9 cellular contexts compared by ENCODE assay signal in the genomic region with DNA sequence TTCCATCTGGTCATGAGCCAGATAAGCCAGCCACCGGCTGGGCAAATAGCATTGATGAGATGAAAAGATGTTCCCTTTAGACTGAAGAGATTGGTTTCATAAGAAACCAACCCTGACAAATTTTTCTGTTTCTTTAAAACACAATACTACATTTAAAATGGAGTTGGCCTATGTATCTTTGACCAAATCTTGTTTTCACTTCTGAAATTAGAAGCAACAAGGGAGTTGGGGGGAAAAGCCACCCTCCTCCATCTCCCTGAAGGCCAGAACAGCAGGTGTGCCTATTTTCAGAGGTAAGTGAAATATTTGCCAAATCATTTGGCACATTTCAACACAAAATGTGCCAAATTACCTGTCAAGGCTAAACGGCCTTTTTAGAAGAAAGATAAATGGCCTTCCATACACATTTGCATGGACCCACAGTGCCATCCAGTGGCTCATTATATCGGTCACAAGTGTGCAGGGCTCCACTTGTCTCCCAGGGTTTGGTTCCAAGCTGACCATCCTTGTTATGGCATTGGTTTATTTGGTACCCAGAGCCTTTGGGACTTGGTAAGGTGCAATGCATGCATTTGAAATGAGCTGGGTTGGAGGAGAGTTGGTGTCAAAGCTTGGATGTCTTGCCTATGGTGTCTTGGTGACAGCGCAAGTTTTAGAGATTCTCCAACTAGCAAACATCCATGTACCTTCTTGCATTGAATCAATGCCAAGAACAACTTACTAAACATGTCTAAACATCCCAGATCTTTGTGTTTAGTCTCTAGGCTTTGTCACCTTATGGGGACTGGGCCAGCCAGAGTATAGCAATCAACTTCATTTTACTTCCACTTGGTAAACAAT.
DNase-seq lines count a peak whose midpoint lies in the region; ATAC-seq and TF ChIP-seq lines count a peak whose summit lies in the region.
"Had no signal": no experiment of that assay in that cellular context is flagged by ENCODE, and none has a peak within 500 bp of the region (broad histone marks: within the 10 kb centered on the region; RNA-seq: fewer than 3 reads in every experiment).

No MANE protein-coding gene starts in this region.

- TF ChIP-seq POLR2A in right lobe of liver (IDR thresholded peaks at IDR 0.05) (no peak), uterus (IDR thresholded peaks at IDR 0.05) (no peak)

- H3K4me1 ChIP-seq in right lobe of liver (peaks cover 0 to 4% (median 0%) of the 10 kb centered on the region in 4 donors), uterus (no peaks in the 10 kb centered on the region)

- TF ChIP-seq CTCF in right lobe of liver (IDR thresholded peaks at IDR 0.05) (peak; percentile 71 to 86 (median 82)), uterus (IDR thresholded peaks at IDR 0.05) (peak in 3 of 4 experiments; percentile 14 to 30 (median 16)), omental fat pad (IDR thresholded peaks at IDR 0.05) (no peak)

- H3K36me3 ChIP-seq in right lobe of liver = no peaks in the 10 kb centered on the region
- H3K36me3 ChIP-seq in uterus = no peaks in the 10 kb centered on the region

- 32% methylated on average over 4 of the region's 4 CpGs for WGBS in right lobe of liver (ENCODE audit: insufficient coverage, low coverage, low lambda C conversion rate, missing lambda C conversion rate)

- H3K27ac ChIP-seq in right lobe of liver (no peak overlapping the region), uterus (no peak overlapping the region)

- intact Hi-C loops in right lobe of liver (cut with DNase I) = no loop called here
- intact Hi-C loops in uterus (cut with DNase I; ENCODE audit: low total_unique reads) = no loop called here

- H3K9me3 ChIP-seq in right lobe of liver = no peaks in the 10 kb centered on the region
- no peaks in the 10 kb centered on the region for H3K9me3 ChIP-seq in uterus

- H3K4me3 ChIP-seq in right lobe of liver = no peak overlapping the region
- no peak overlapping the region for H3K4me3 ChIP-seq in uterus

- H3K27me3 ChIP-seq in right lobe of liver (no peaks in the 10 kb centered on the region), uterus (no peaks in the 10 kb centered on the region)

- ATAC-seq in HG03442 (IDR thresholded peaks at IDR 0.05; ENCODE audit: unreplicated experiment) (peak; percentile 61), right lobe of liver (peak; percentile 85 to 99 (median 95)), omental fat pad (ENCODE audit: low FRiP score) (no peak)

- DNase-seq in activated T-cell treated with anti-CD3 and anti-CD28 coated beads for 48 hours (ENCODE audit: low read depth) (peak; percentile 6), NCI-H748 (lab: John Stamatoyannopoulos, UW; ENCODE audit: unreplicated experiment) (peak; percentile 79), cerebellum (ENCODE audit: low spot score) (peak; percentile 72), right lobe of liver (peak in 2 of 3 donors; percentile 37 to 64), uterus (no peak), omental fat pad (ENCODE audit: low spot score) (no peak)
- DNase-seq in activated T-cell treated with anti-CD3 and anti-CD28 coated beads, Interleukin-2, amount 50 U/mL, for 1 hour = no peak
- DNase-seq: activated naive CD8-positive, alpha-beta T cell treated with anti-CD3 and anti-CD28 coated beads, Interleukin-2, amount 10 ng/mL, durations not matched to agents 7 days and 5 days had no signal

Comparison
In these comparisons a context has a peak if more than half of its experiments do, and no peak if none do; other contexts are left out.
1. DNase-seq: peak in activated T-cell treated with anti-CD3 and anti-CD28 coated beads for 48 hours (single experiment), NCI-H748 (single experiment), cerebellum (single experiment) and right lobe of liver (2 of 3); none in activated T-cell treated with anti-CD3 and anti-CD28 coated beads, Interleukin-2, amount 50 U/mL, for 1 hour (single experiment), uterus (0 of 2) and omental fat pad (single experiment).
2. CTCF ChIP-seq: peak in right lobe of liver (4 of 4) and uterus (3 of 4); none in omental fat pad (0 of 3).